Comparison of ENCODE assay signal across 17 cellular contexts in genomic region chr12:15256760-15257159, GRCh38. TPM values are rescaled to one million over a fixed set of nuclear protein-coding genes. Genes with fewer than 3 reads are reported as not detected.
DNase-seq lines count a peak whose midpoint lies in the region; ATAC-seq, FAIRE-seq and TF ChIP-seq lines count a peak whose summit lies in the region.
"Had no signal": no experiment of that assay in that cellular context is flagged by ENCODE, and none has a peak within 500 bp of the region (broad histone marks: within the 10 kb centered on the region; RNA-seq: fewer than 3 reads in every experiment).

No MANE protein-coding gene starts in this region.

- intact Hi-C loops in mucosa of descending colon (cut with DNase I, micrococcal nuclease): no loop called here

- no peaks in the 10 kb centered on the region for H3K9me3 ChIP-seq in mucosa of descending colon
- H3K9me3 ChIP-seq: SK-N-SH had no signal

- FAIRE-seq in RCC 7860 (lab: Jason Lieb, UNC): no peak

- no peak overlapping the region for H3K4me3 Mint-ChIP-seq in activated naive CD8-positive, alpha-beta T cell treated with anti-CD3 and anti-CD28 coated beads, Interleukin-2, amount 50 U/mL, for 24 hours
- H3K4me3 Mint-ChIP-seq: activated CD8-positive, alpha-beta memory T cell treated with anti-CD3 and anti-CD28 coated beads, Interleukin-2, amount 10 ng/mL, durations not matched to agents 7 days and 5 days; activated naive CD4-positive, alpha-beta T cell treated with anti-CD3 and anti-CD28 coated beads, Interleukin-2, amount 10 ng/mL, durations not matched to agents 7 days and 5 days; IgD-negative memory B cell had no signal

- peak overlapping the region; percentile 90 for H3K27ac ChIP-seq in ACC112 (ENCODE audit: low read depth, low read length)
- H3K27ac ChIP-seq: spleen, VCaP had no signal

- ATAC-seq in mucosa of descending colon: peak; percentile 13
- no peak for ATAC-seq in activated naive CD8-positive, alpha-beta T cell treated with anti-CD3 and anti-CD28 coated beads, Interleukin-2, amount 50 U/mL, for 24 hours
- ATAC-seq: activated CD8-positive, alpha-beta memory T cell treated with anti-CD3 and anti-CD28 coated beads, Interleukin-2, amount 10 ng/mL, durations not matched to agents 7 days and 5 days had no signal

- H3K4me3 ChIP-seq in ACC112 (ENCODE audit: low read depth, low read length) (peak overlapping the region; percentile 26; the same call in 1 of the 2 replicates), mucosa of descending colon (no peak overlapping the region)
- H3K4me3 ChIP-seq: coronary artery, spleen had no signal

- H3K9me3 Mint-ChIP-seq in activated naive CD8-positive, alpha-beta T cell treated with anti-CD3 and anti-CD28 coated beads, Interleukin-2, amount 50 U/mL, for 24 hours: peaks cover 9% of the 10 kb centered on the region

- H3K27ac Mint-ChIP-seq in activated naive CD8-positive, alpha-beta T cell treated with anti-CD3 and anti-CD28 coated beads, Interleukin-2, amount 50 U/mL, for 24 hours: no peak overlapping the region
- H3K27ac Mint-ChIP-seq: activated CD8-positive, alpha-beta memory T cell treated with anti-CD3 and anti-CD28 coated beads, Interleukin-2, amount 10 ng/mL, durations not matched to agents 7 days and 5 days; activated naive CD4-positive, alpha-beta T cell treated with anti-CD3 and anti-CD28 coated beads, Interleukin-2, amount 10 ng/mL, durations not matched to agents 7 days and 5 days; IgD-negative memory B cell had no signal

- DNase-seq in NCI-H146 (lab: John Stamatoyannopoulos, UW) (peak; percentile 38), fibroblast of gingiva (ENCODE audit: low read depth) (peak; percentile 96), mucosa of descending colon (peak in 1 of 3 donors; percentile 17), RCC 7860 (ENCODE audit: low spot score) (no peak), SIG-M5 treated with dmso at 0.1 percent for 504 hours (lab: John Stamatoyannopoulos, UW; ENCODE audit: unreplicated experiment) (no peak), NCI-H1436 (lab: John Stamatoyannopoulos, UW) (no peak)
- DNase-seq in activated naive CD8-positive, alpha-beta T cell treated with anti-CD3 and anti-CD28 coated beads, Interleukin-2, amount 50 U/mL, for 24 hours: no peak
- DNase-seq: activated CD8-positive, alpha-beta memory T cell treated with anti-CD3 and anti-CD28 coated beads, Interleukin-2, amount 10 ng/mL, durations not matched to agents 7 days and 5 days; activated naive CD4-positive, alpha-beta T cell treated with anti-CD3 and anti-CD28 coated beads, Interleukin-2, amount 10 ng/mL, durations not matched to agents 7 days and 5 days; NCI-H187; SK-N-SH; spleen had no signal

- no peaks in the 10 kb centered on the region for H3K79me2 ChIP-seq in ACC112 (ENCODE audit: control insufficient read depth, insufficient read depth, low read length, unreplicated experiment)

- no peaks in the 10 kb centered on the region for H3K36me3 Mint-ChIP-seq in activated naive CD8-positive, alpha-beta T cell treated with anti-CD3 and anti-CD28 coated beads, Interleukin-2, amount 50 U/mL, for 24 hours (ENCODE audit: low read depth)
- H3K36me3 Mint-ChIP-seq: activated CD8-positive, alpha-beta memory T cell treated with anti-CD3 and anti-CD28 coated beads, Interleukin-2, amount 10 ng/mL, durations not matched to agents 7 days and 5 days; activated naive CD4-positive, alpha-beta T cell treated with anti-CD3 and anti-CD28 coated beads, Interleukin-2, amount 10 ng/mL, durations not matched to agents 7 days and 5 days; IgD-negative memory B cell had no signal

- peaks cover 23% of the 10 kb centered on the region for H3K27me3 Mint-ChIP-seq in activated naive CD8-positive, alpha-beta T cell treated with anti-CD3 and anti-CD28 coated beads, Interleukin-2, amount 50 U/mL, for 24 hours

- H2AFZ ChIP-seq in ACC112 (ENCODE audit: low read length, unreplicated experiment): peak overlapping the region; percentile 64

- no peaks in the 10 kb centered on the region for H3K4me1 Mint-ChIP-seq in activated naive CD8-positive, alpha-beta T cell treated with anti-CD3 and anti-CD28 coated beads, Interleukin-2, amount 50 U/mL, for 24 hours
- H3K4me1 Mint-ChIP-seq: activated CD8-positive, alpha-beta memory T cell treated with anti-CD3 and anti-CD28 coated beads, Interleukin-2, amount 10 ng/mL, durations not matched to agents 7 days and 5 days; activated naive CD4-positive, alpha-beta T cell treated with anti-CD3 and anti-CD28 coated beads, Interleukin-2, amount 10 ng/mL, durations not matched to agents 7 days and 5 days; IgD-negative memory B cell had no signal

- TF ChIP-seq CTCF in mucosa of descending colon (IDR thresholded peaks at IDR 0.05): no peak

- H3K4me1 ChIP-seq in ACC112 (ENCODE audit: control insufficient read depth, insufficient read depth, low read length, unreplicated experiment) (peaks cover 17% of the 10 kb centered on the region), mucosa of descending colon (ENCODE audit: low read depth) (no peaks in the 10 kb centered on the region)
- H3K4me1 ChIP-seq: spleen had no signal

- H3K36me3 ChIP-seq in ACC112 (ENCODE audit: insufficient read depth, low read length): no peaks in the 10 kb centered on the region
- no peaks in the 10 kb centered on the region for H3K36me3 ChIP-seq in mucosa of descending colon (ENCODE audit: low read depth)
- H3K36me3 ChIP-seq: spleen had no signal

- no peaks in the 10 kb centered on the region for H3K27me3 ChIP-seq in ACC112 (ENCODE audit: insufficient read depth, low read length)

RNA-seq across cellular contexts. Expression of gene RERG, which starts 35.5 kb away (rescaled TPM):
- total RNA-seq in mucosa of descending colon: 10 to 100 TPM in 1 of 3 donors, 1 to 10 TPM in 2; 1.4 to 31.6 (median 5.2) TPM
- total RNA-seq: A673; activated CD8-positive, alpha-beta memory T cell treated with anti-CD3 and anti-CD28 coated beads, Interleukin-2, amount 10 ng/mL, durations not matched to agents 7 days and 5 days had no signal

Comparison
In these comparisons a context has a peak if more than half of its experiments do, and no peak if none do; other contexts are left out.
1. DNase-seq: peak in NCI-H146 (single experiment) and fibroblast of gingiva (single experiment); none in activated naive CD8-positive, alpha-beta T cell treated with anti-CD3 and anti-CD28 coated beads, Interleukin-2, amount 50 U/mL, for 24 hours (single experiment), RCC 7860 (single experiment), SIG-M5 treated with dmso at 0.1 percent for 504 hours (single experiment) and NCI-H1436 (single experiment).